Comparison of ENCODE assay signal across 8 cellular contexts in the genomic region with DNA sequence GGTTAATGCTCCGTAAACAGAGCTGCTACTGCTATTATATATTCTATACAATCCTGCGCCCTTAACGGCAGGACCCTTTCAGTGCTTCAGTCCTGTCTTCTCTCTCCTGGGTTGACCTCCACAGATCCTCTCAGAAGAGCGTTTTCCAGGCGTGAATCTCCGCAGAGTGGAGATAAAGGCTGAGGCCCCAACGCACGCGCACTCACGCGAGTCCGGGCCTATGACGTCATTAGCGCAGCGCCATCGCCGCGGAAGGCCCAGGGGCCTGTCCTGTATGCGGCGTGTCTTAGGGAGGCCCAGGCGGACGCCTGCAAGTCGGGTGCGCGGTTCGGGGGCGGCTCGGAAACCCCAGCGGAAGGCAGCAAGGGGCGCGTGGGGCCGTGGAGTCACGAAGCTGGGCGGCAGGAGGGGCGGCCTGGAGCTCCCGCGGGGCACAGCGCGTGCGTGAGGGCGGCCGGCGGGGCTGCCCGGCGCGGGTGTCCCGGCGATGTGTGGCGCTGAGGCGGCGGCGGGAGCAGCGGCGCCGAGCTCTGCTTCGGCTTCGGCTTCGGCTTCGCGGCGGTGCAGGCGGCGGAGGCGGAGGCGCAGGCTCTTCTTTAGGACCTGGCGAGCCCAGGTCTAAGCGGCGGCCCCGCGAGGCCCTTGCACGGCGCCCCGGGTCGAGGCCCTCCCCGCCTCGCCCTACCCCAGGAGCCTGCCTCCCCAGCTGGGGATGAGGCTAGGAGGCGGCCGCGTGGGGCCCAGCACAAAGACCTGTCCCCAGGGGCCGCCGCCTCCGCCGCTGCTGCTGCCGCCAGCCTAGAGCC.
DNase-seq lines count a peak whose midpoint lies in the region; ATAC-seq and TF ChIP-seq lines count a peak whose summit lies in the region.

A gene with protein sequence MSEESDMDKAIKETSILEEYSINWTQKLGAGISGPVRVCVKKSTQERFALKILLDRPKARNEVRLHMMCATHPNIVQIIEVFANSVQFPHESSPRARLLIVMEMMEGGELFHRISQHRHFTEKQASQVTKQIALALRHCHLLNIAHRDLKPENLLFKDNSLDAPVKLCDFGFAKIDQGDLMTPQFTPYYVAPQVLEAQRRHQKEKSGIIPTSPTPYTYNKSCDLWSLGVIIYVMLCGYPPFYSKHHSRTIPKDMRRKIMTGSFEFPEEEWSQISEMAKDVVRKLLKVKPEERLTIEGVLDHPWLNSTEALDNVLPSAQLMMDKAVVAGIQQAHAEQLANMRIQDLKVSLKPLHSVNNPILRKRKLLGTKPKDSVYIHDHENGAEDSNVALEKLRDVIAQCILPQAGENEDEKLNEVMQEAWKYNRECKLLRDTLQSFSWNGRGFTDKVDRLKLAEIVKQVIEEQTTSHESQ (plus strand): TSS at position 479 of the 806 bp plus-strand sequence. CDS start 506 bp downstream, outside the sequence.

- DNase-seq in AG10803 (ENCODE audit: low read depth) (peak; percentile 93), NCI-H446 (lab: John Stamatoyannopoulos, UW) (peak; percentile 75 to 96), iris pigment epithelial cell (ENCODE audit: low read depth) (peak; percentile 94)
- DNase-seq in activated CD4-positive, CD25-positive, alpha-beta regulatory T cell treated with anti-CD3 and anti-CD28 coated beads, Interleukin-2, amount 50 U/mL, for 16 hours (ENCODE audit: low read depth, low spot score) = peak; percentile 94
- DNase-seq in central memory CD4-positive, alpha-beta T cell = peak; percentile 96
- DNase-seq in stimulated activated CD4-positive, alpha-beta T cell treated with anti-CD3 and anti-CD28 coated beads, Interleukin-12 subunit alpha, Interleukin-12 subunit beta, amount 100 ng/mL, for 24 hours (ENCODE audit: low read depth in 2 of 2) = peak; percentile 97 to 98

- ATAC-seq in GM19035 (IDR thresholded peaks at IDR 0.05; ENCODE audit: unreplicated experiment) (peak; percentile 82), HG03342 (IDR thresholded peaks at IDR 0.05; ENCODE audit: unreplicated experiment) (peak; percentile 78)

- TF ChIP-seq CTCF in AG10803 (conservative IDR thresholded peaks at IDR 0.05; ENCODE audit: low read length) = no peak

- H3K4me3 ChIP-seq in AG10803 (ENCODE audit: low read length) = peak within 1 kb of the TSS; percentile 72

Comparison
In these comparisons a context has a peak if more than half of its experiments do, and no peak if none do; other contexts are left out.
1. Peak in every context shown above with its lines: DNase-seq, ATAC-seq and H3K4me3 ChIP-seq.